15 cellular contexts compared by ENCODE assay signal in the genomic region with DNA sequence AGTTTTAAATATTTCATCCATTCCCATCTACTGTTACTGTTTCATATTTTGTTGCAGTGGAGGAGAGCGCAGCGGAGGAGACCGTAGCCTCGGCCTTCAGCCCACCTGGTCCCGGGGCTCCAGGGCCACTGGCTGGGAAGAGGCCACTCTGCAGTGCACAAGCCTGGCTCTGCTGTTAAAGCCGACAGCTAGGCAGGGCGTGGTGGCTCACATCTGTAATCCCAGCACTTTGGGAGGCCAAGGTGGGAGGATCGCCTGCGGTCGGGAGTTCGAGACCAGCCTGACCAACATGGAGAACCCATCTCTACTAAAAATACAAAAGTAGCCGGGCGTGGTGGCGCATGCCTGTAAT. TPM values are rescaled to one million over a fixed set of nuclear protein-coding genes. Genes with fewer than 3 reads are reported as not detected.
DNase-seq lines count a peak whose midpoint lies in the region; ATAC-seq and TF ChIP-seq lines count a peak whose summit lies in the region.
"Had no signal": no experiment of that assay in that cellular context is flagged by ENCODE, and none has a peak within 500 bp of the region (broad histone marks: within the 10 kb centered on the region; RNA-seq: fewer than 3 reads in every experiment).

No MANE protein-coding gene starts in this region.

- H3K4me3 Mint-ChIP-seq in IgD-negative memory B cell = peak overlapping the region; percentile 85 to 91 (median 90)

- peaks cover 3% of the 10 kb centered on the region for H3K36me3 Mint-ChIP-seq in IgD-negative memory B cell

- TF ChIP-seq EP300 in tibial nerve (IDR thresholded peaks at IDR 0.05) = no peak

- peak overlapping the region; percentile 98 to 99 (median 98) for H3K27ac Mint-ChIP-seq in IgD-negative memory B cell

- H3K36me3 ChIP-seq in right atrium auricular region (peaks cover 5% of the 10 kb centered on the region), left lung (peaks cover 0 to 31% of the 10 kb centered on the region in 2 donors), tibial nerve (peaks cover 0 to 13% (median 0%) of the 10 kb centered on the region in 3 donors)
- peaks cover 21% of the 10 kb centered on the region for H3K36me3 ChIP-seq in effector memory CD4-positive, alpha-beta T cell (ENCODE audit: control insufficient read depth, insufficient read depth, low read length)
- H3K36me3 ChIP-seq: prostate gland had no signal

- H3K9me3 Mint-ChIP-seq in IgD-negative memory B cell = no peaks in the 10 kb centered on the region

- 90 to 96% methylated on average over 14 of the region's 14 CpGs for WGBS in tibial nerve, 2 donors

- DNase-seq in right atrium auricular region (ENCODE audit: low spot score) (no peak), left ventricle myocardium superior (no peak), left lung (peak in 1 of 2 donors; percentile 65), tibial nerve (ENCODE audit: low spot score in 2 of 2) (no peak), NCI-H1105 treated with DMSO at 0.1 percent for 48 hours (lab: John Stamatoyannopoulos, UW) (no peak)
- no peak for DNase-seq in effector memory CD4-positive, alpha-beta T cell
- DNase-seq: activated CD4-positive, alpha-beta T cell treated with anti-CD3 and anti-CD28 coated beads, Interleukin-2, amount 50 U/mL, for 4 hours; amniotic stem cell; GOT3; NCI-H1092 had no signal

- no peaks in the 10 kb centered on the region for H3K27me3 Mint-ChIP-seq in IgD-negative memory B cell

- H3K27ac ChIP-seq in right atrium auricular region = peak overlapping the region; percentile 26 to 29
- H3K27ac ChIP-seq in left lung = peak overlapping the region; percentile 52 to 83
- peak overlapping the region in 3 of 4 donors; percentile 9 to 70 (median 61) for H3K27ac ChIP-seq in tibial nerve
- H3K27ac ChIP-seq in effector memory CD4-positive, alpha-beta T cell (ENCODE audit: insufficient read depth, low read length, poor library complexity, severe bottlenecking) = no peak overlapping the region
- H3K27ac ChIP-seq: epithelial cell of prostate, prostate gland had no signal

- TF ChIP-seq POLR2A in tibial nerve (IDR thresholded peaks at IDR 0.05) = no peak

- intact Hi-C loops in left ventricle myocardium superior (cut with micrococcal nuclease) (no loop called here), left lung (cut with DNase I) (no loop called here)

- no peaks in the 10 kb centered on the region for H3K9me3 ChIP-seq in right atrium auricular region
- H3K9me3 ChIP-seq in left lung = no peaks in the 10 kb centered on the region
- no peaks in the 10 kb centered on the region for H3K9me3 ChIP-seq in tibial nerve
- H3K9me3 ChIP-seq in effector memory CD4-positive, alpha-beta T cell (ENCODE audit: control insufficient read depth, low read length) = no peaks in the 10 kb centered on the region
- H3K9me3 ChIP-seq: prostate gland had no signal

- H3K4me3 ChIP-seq in right atrium auricular region = no peak overlapping the region
- no peak overlapping the region for H3K4me3 ChIP-seq in left lung
- H3K4me3 ChIP-seq in tibial nerve = no peak overlapping the region
- no peak overlapping the region for H3K4me3 ChIP-seq in effector memory CD4-positive, alpha-beta T cell (ENCODE audit: insufficient read depth, low read depth, low read length, poor library complexity, severe bottlenecking)
- H3K4me3 ChIP-seq: prostate gland had no signal

- H3K4me1 ChIP-seq in right atrium auricular region = peaks cover 0 to 39% of the 10 kb centered on the region in 2 donors
- H3K4me1 ChIP-seq in left lung = peaks cover 24 to 82% of the 10 kb centered on the region in 2 donors
- H3K4me1 ChIP-seq in tibial nerve = peaks cover 0 to 57% (median 11%) of the 10 kb centered on the region in 4 donors
- no peaks in the 10 kb centered on the region for H3K4me1 ChIP-seq in effector memory CD4-positive, alpha-beta T cell (ENCODE audit: control insufficient read depth, insufficient read depth, low read length, poor library complexity, severe bottlenecking)

- no peak for ATAC-seq in left ventricle myocardium superior
- no peak for ATAC-seq in left lung
- ATAC-seq in GM21526 (IDR thresholded peaks at IDR 0.05; ENCODE audit: low FRiP score, unreplicated experiment) = no peak

- no peak for TF ChIP-seq CTCF in right atrium auricular region (IDR thresholded peaks at IDR 0.05)
- TF ChIP-seq CTCF in left lung (IDR thresholded peaks at IDR 0.05) = no peak
- no peak for TF ChIP-seq CTCF in tibial nerve (IDR thresholded peaks at IDR 0.05)

- H3K27me3 ChIP-seq in right atrium auricular region (no peaks in the 10 kb centered on the region), left lung (no peaks in the 10 kb centered on the region), tibial nerve (no peaks in the 10 kb centered on the region)
- no peaks in the 10 kb centered on the region for H3K27me3 ChIP-seq in effector memory CD4-positive, alpha-beta T cell (replicated peaks; ENCODE audit: control insufficient read depth, insufficient read depth, low read length, poor library complexity, severe bottlenecking)

- H3K4me1 Mint-ChIP-seq in IgD-negative memory B cell = peaks cover 24 to 52% (median 46%) of the 10 kb centered on the region in 3 donors

RNA-seq across cellular contexts. Expression of a gene that starts 19.5 kb away (rescaled TPM):
- total RNA-seq in right atrium auricular region (10 to 100 TPM; 13.2 to 18.1 TPM), left ventricle myocardium superior (13.4 TPM), left lung (100 to 1,000 TPM; 458 to 751 TPM), tibial nerve (10 to 100 TPM; 23.4 to 45.3 (median 26.8) TPM)
- polyA plus RNA-seq in IgD-negative memory B cell = 76.4 TPM

RNA-seq across cellular contexts. Expression of a gene that starts 59.0 kb away (rescaled TPM):
- under 1 TPM in 1 of 2 donors, not detected in 1; 0.16 TPM for total RNA-seq in right atrium auricular region
- total RNA-seq in left ventricle myocardium superior = not detected
- polyA plus RNA-seq in IgD-negative memory B cell = not detected
- total RNA-seq in left lung = 1 to 10 TPM in 1 of 2 donors, under 1 TPM in 1; 0.10 to 4.3 TPM
- total RNA-seq in tibial nerve = under 1 TPM in 2 of 4 donors, not detected in 2; 0.20 to 0.90 TPM
- total RNA-seq: glomerular endothelial cell had no signal

Comparison
In these comparisons a context has a peak if more than half of its experiments do, and no peak if none do; other contexts are left out.
1. RNA of a gene that starts 19.5 kb away (total RNA-seq): 458 to 751 TPM in left lung; 23.4 to 45.3 TPM in tibial nerve, 13.2 to 18.1 TPM in right atrium auricular region and 13.4 TPM in left ventricle myocardium superior (single experiment); every median in the first group is over 4 times any median in the second.